In genomic region chr12:24750263-24750662, GRCh38 we compare ENCODE assay signal across 1 cellular context.
TF ChIP-seq lines count a peak whose summit lies in the region.

No MANE protein-coding gene starts in this region.

TF ChIP-seq in IMR-90, 13 proteins besides CTCF, POLR2A, EP300 and RAD21:
- TF ChIP-seq CHD1 (IDR thresholded peaks at IDR 0.05; ENCODE audit: low read depth, low read length), result no peak
- no peak for TF ChIP-seq MAFK (IDR thresholded peaks at IDR 0.05; ENCODE audit: low read depth, low read length)
- no peak for TF ChIP-seq SMC3 (IDR thresholded peaks at IDR 0.05; ENCODE audit: low read depth, low read length)
- TF ChIP-seq BHLHE40 (IDR thresholded peaks at IDR 0.05; ENCODE audit: low read depth, low read length), result no peak
- no peak for TF ChIP-seq MXI1 (IDR thresholded peaks at IDR 0.05; ENCODE audit: borderline replicate concordance, low read depth, low read length)
- no peak for TF ChIP-seq FOS (IDR thresholded peaks at IDR 0.05; ENCODE audit: low read depth, low read length)
- TF ChIP-seq MAZ (IDR thresholded peaks at IDR 0.05; ENCODE audit: borderline replicate concordance, low read depth, low read length), result no peak
- TF ChIP-seq RCOR1 (IDR thresholded peaks at IDR 0.05; ENCODE audit: insufficient replicate concordance, low read length), result no peak
- no peak for TF ChIP-seq NFE2L2 (IDR thresholded peaks at IDR 0.05; ENCODE audit: low read depth, low read length)
- TF ChIP-seq RFX5 (IDR thresholded peaks at IDR 0.05; ENCODE audit: low read depth, low read length), result no peak
- TF ChIP-seq ELK1 (IDR thresholded peaks at IDR 0.05; ENCODE audit: borderline replicate concordance, low read depth, low read length), result no peak
